ENCODE assay signal across 12 cellular contexts in the genomic region with DNA sequence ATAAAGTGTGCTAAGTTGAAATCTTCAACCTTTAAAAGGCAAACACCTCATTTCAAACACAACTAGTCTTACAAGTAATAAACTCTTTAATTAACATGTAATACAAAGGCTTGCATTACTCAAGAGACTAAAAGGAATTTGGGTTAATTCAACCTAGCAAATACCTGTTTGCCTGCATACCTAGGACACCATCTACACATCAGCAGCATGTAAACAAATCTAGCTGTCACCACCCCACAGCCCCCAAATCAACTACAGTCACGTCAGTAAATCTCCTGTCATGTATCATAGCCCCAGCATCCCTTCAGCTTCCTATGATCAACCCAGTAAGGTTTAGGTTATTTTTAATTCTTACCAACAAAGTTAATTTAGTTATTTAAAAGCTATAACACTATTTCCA. TPM values are rescaled to one million over a fixed set of nuclear protein-coding genes. Genes with fewer than 3 reads are reported as not detected.
DNase-seq lines count a peak whose midpoint lies in the region; ATAC-seq and TF ChIP-seq lines count a peak whose summit lies in the region.
"Had no signal": no experiment of that assay in that cellular context is flagged by ENCODE, and none has a peak within 500 bp of the region (broad histone marks: within the 10 kb centered on the region; RNA-seq: fewer than 3 reads in every experiment).

No MANE protein-coding gene starts in this region.

- H3K4me3 Mint-ChIP-seq in activated T-cell treated with anti-CD3 and anti-CD28 coated beads, Interleukin-2, amount 50 U/mL, for 24 hours, result no peak overlapping the region
- no peak overlapping the region for H3K4me3 Mint-ChIP-seq in memory B cell
- H3K4me3 Mint-ChIP-seq: CD14-positive monocyte, IgD-negative memory B cell had no signal

- peak overlapping the region; percentile 28 for H3K27ac Mint-ChIP-seq in activated T-cell treated with anti-CD3 and anti-CD28 coated beads, Interleukin-2, amount 50 U/mL, for 24 hours
- H3K27ac Mint-ChIP-seq in memory B cell, result peak overlapping the region; percentile 4
- H3K27ac Mint-ChIP-seq: CD14-positive monocyte had no signal

- no peaks in the 10 kb centered on the region for H3K9me3 Mint-ChIP-seq in activated T-cell treated with anti-CD3 and anti-CD28 coated beads, Interleukin-2, amount 50 U/mL, for 24 hours
- H3K9me3 Mint-ChIP-seq in memory B cell, result no peaks in the 10 kb centered on the region
- H3K9me3 Mint-ChIP-seq: CD14-positive monocyte, IgD-negative memory B cell had no signal

- H3K27me3 Mint-ChIP-seq in activated T-cell treated with anti-CD3 and anti-CD28 coated beads, Interleukin-2, amount 50 U/mL, for 24 hours, result no peaks in the 10 kb centered on the region
- no peaks in the 10 kb centered on the region for H3K27me3 Mint-ChIP-seq in memory B cell
- H3K27me3 Mint-ChIP-seq: IgD-negative memory B cell had no signal

- no peak for TF ChIP-seq CTCF in epithelial cell of esophagus (IDR thresholded peaks at IDR 0.05; ENCODE audit: insufficient read depth, low read depth, low read length, missing control alignments)

- peaks cover 62% of the 10 kb centered on the region for H3K36me3 Mint-ChIP-seq in activated T-cell treated with anti-CD3 and anti-CD28 coated beads, Interleukin-2, amount 50 U/mL, for 24 hours (ENCODE audit: low read depth)
- H3K36me3 Mint-ChIP-seq in memory B cell, result peaks cover 2% of the 10 kb centered on the region
- H3K36me3 Mint-ChIP-seq: IgD-negative memory B cell had no signal

- ATAC-seq in memory B cell (ENCODE audit: low read depth), result no peak

- no peak overlapping the region for H3K4me3 ChIP-seq in epithelial cell of esophagus (ENCODE audit: low read length)
- H3K4me3 ChIP-seq: GM23248, HAP-1 had no signal

- no peak for DNase-seq in activated T-cell treated with anti-CD3 and anti-CD28 coated beads, Interleukin-2, amount 50 U/mL, for 24 hours
- DNase-seq in activated T-cell treated with anti-CD3 and anti-CD28 coated beads, Interleukin-2, amount 50 U/mL, for 48 hours, result no peak
- peak; percentile 15 for DNase-seq in epithelial cell of esophagus (ENCODE audit: low read depth)
- no peak for DNase-seq in memory B cell (ENCODE audit: low spot score in 2 of 2)
- no peak for DNase-seq in foreskin melanocyte
- no peak for DNase-seq in occipital lobe (lab: John Stamatoyannopoulos, UW)
- no peak for DNase-seq in activated effector memory CD4-positive, alpha-beta T cell treated with anti-CD3 and anti-CD28 coated beads, Interleukin-2, amount 50 U/mL, for 16 hours
- DNase-seq: DMS53, GM23248 had no signal

- H3K4me1 Mint-ChIP-seq in activated T-cell treated with anti-CD3 and anti-CD28 coated beads, Interleukin-2, amount 50 U/mL, for 24 hours (ENCODE audit: low read depth), result peaks cover 26% of the 10 kb centered on the region
- no peaks in the 10 kb centered on the region for H3K4me1 Mint-ChIP-seq in memory B cell
- H3K4me1 Mint-ChIP-seq: CD14-positive monocyte had no signal

RNA-seq across cellular contexts. Expression of gene ZNF800, which starts 33.5 kb away (rescaled TPM):
- 51.0 TPM for total RNA-seq in occipital lobe
